Comparison of ENCODE assay signal across 8 cellular contexts in genomic region chr1:40849801-40850592, GRCh38. TPM values are rescaled to one million over a fixed set of nuclear protein-coding genes. Genes with fewer than 3 reads are reported as not detected.
DNase-seq lines count a peak whose midpoint lies in the region; ATAC-seq and TF ChIP-seq lines count a peak whose summit lies in the region.

No MANE protein-coding gene starts in this region.

- no peaks in the 10 kb centered on the region for H3K9me3 Mint-ChIP-seq in natural killer cell

- TF ChIP-seq CTCF in natural killer cell (IDR thresholded peaks at IDR 0.05) = peak; percentile 93

- DNase-seq in GF-D8 (lab: John Stamatoyannopoulos, UW) = peak; percentile 68
- peak; percentile 53 for DNase-seq in NOMO-1 treated with dmso at 0.1 percent for 144 hours (lab: John Stamatoyannopoulos, UW; ENCODE audit: unreplicated experiment)
- peak; percentile 90 for DNase-seq in activated CD8-positive, alpha-beta memory T cell treated with anti-CD3 and anti-CD28 coated beads, Interleukin-2, amount 50 U/mL, for 48 hours
- peak; percentile 76 to 88 for DNase-seq in erythroblast (lab: John Stamatoyannopoulos, UW)
- peak; percentile 74 for DNase-seq in natural killer cell
- peak; percentile 63 to 89 (median 66) for DNase-seq in stimulated activated naive CD4-positive, alpha-beta T cell (lab: John Stamatoyannopoulos, UW)

- peak overlapping the region; percentile 41 for H3K4me3 Mint-ChIP-seq in natural killer cell

- peaks cover 6 to 17% of the 10 kb centered on the region in 2 donors for H3K4me1 Mint-ChIP-seq in natural killer cell

- no peak for TF ChIP-seq POLR2A in erythroblast (IDR thresholded peaks at IDR 0.05; ENCODE audit: low read length)

- ATAC-seq in HG03432 (IDR thresholded peaks at IDR 0.05; ENCODE audit: unreplicated experiment) = peak; percentile 67
- ATAC-seq in natural killer cell = peak; percentile 91 to 97 (median 94)
- ATAC-seq in GM21576 (IDR thresholded peaks at IDR 0.05; ENCODE audit: unreplicated experiment) = no peak

- no peaks in the 10 kb centered on the region for H3K36me3 Mint-ChIP-seq in natural killer cell

- H3K27me3 Mint-ChIP-seq in natural killer cell (ENCODE audit: low read depth in 2 of 2) = peaks cover 0 to 3% of the 10 kb centered on the region in 2 donors

- H3K27ac Mint-ChIP-seq in natural killer cell = peak overlapping the region in 1 of 2 donors; percentile 44

- intact Hi-C loops in natural killer cell (cut with micrococcal nuclease) = loop anchor here (1.0 kb wide), 2 partner anchors 76 to 238 kb away; no protein-coding TSS in a partner anchor

RNA-seq across cellular contexts. Expression of gene CITED4, which starts 12.2 kb away (rescaled TPM):
- 1 to 10 TPM; 3.5 to 7.7 (median 4.9) TPM for total RNA-seq in natural killer cell
